ENCODE assay signal across 1 cellular context in genomic region chr6:92967352-92967751, GRCh38.
TF ChIP-seq lines count a peak whose summit lies in the region.

No MANE protein-coding gene starts in this region.

TF ChIP-seq in H1, 55 proteins besides CTCF, POLR2A, EP300 and RAD21 (continued from another document):
- no peak for TF ChIP-seq RBBP5 (IDR thresholded peaks at IDR 0.05; ENCODE audit: borderline replicate concordance, low read depth, low read length)
